Comparison of ENCODE assay signal across 8 cellular contexts in the genomic region with DNA sequence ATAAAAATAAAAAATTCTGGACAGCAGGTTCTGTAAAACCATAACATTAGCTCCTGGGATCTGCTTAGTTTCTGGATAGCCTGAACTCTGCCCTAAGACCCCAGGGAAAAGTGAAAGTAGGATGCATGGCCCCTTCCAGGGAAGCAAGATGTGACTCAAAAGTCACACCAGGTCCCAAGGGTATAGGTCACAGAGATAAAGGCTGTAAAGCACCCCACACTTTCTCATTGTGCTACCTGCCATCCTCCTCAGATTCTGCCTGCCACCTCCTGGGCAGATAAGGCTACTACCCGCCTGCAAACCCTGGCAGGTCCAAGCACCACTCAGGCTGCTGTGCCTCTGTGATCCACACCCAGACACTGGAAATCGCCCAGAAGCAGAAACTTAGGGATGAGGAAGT. TPM values are rescaled to one million over a fixed set of nuclear protein-coding genes. Genes with fewer than 3 reads are reported as not detected.
DNase-seq lines count a peak whose midpoint lies in the region; ATAC-seq and TF ChIP-seq lines count a peak whose summit lies in the region.

No MANE protein-coding gene starts in this region.

- H3K27ac ChIP-seq in cardiac muscle cell (no peak overlapping the region), smooth muscle cell (ENCODE audit: low read depth) (no peak overlapping the region)

- 66% methylated on average over 2 of the region's 2 CpGs for WGBS in smooth muscle cell (ENCODE audit: low lambda C conversion rate)

- no peak overlapping the region for H3K9ac ChIP-seq in NT2/D1 (ENCODE audit: insufficient read length, low read depth)
- no peak overlapping the region for H3K9ac ChIP-seq in smooth muscle cell (ENCODE audit: low read depth)

- peak; percentile 69 for ATAC-seq in HG02870 (IDR thresholded peaks at IDR 0.05; ENCODE audit: unreplicated experiment)
- no peak for ATAC-seq in GM19328 (IDR thresholded peaks at IDR 0.05; ENCODE audit: unreplicated experiment)

- no peaks in the 10 kb centered on the region for H3K79me2 ChIP-seq in smooth muscle cell (ENCODE audit: low read depth)

- no peaks in the 10 kb centered on the region for H3F3A ChIP-seq in smooth muscle cell (ENCODE audit: low read depth)

- H2AFZ ChIP-seq in smooth muscle cell (ENCODE audit: low read depth): no peak overlapping the region

- TF ChIP-seq CTCF in cardiac muscle cell (IDR thresholded peaks at IDR 0.05; ENCODE audit: low read depth, low read length) (peak; percentile 77), smooth muscle cell (IDR thresholded peaks at IDR 0.05; ENCODE audit: borderline replicate concordance, insufficient read depth, poor library complexity, severe bottlenecking) (peak; percentile 33)

- H3K9me3 ChIP-seq in NT2/D1 (ENCODE audit: insufficient read depth, low read length): no peaks in the 10 kb centered on the region
- H3K9me3 ChIP-seq in cardiac muscle cell (ENCODE audit: low read depth): no peaks in the 10 kb centered on the region
- H3K9me3 ChIP-seq in smooth muscle cell (replicated peaks; ENCODE audit: low read depth): no peaks in the 10 kb centered on the region

- no peak overlapping the region for H3K4me3 ChIP-seq in NT2/D1 (ENCODE audit: insufficient read length, low read depth)
- H3K4me3 ChIP-seq in cardiac muscle cell: no peak overlapping the region
- no peak overlapping the region for H3K4me3 ChIP-seq in smooth muscle cell

- no peaks in the 10 kb centered on the region for H4K20me1 ChIP-seq in smooth muscle cell (ENCODE audit: low read depth)

- DNase-seq in NCI-H748 (lab: John Stamatoyannopoulos, UW; ENCODE audit: unreplicated experiment) (peak; percentile 27), NCI-H748 treated with DMSO at 0.1 percent for 48 hours (lab: John Stamatoyannopoulos, UW) (no peak), NT2/D1 (ENCODE audit: low read depth, low spot score) (peak; percentile 8), activated T-helper 1 cell treated with Interleukin-2 at 50 U/mL for 16 hours (ENCODE audit: low read depth) (peak; percentile 38), cardiac muscle cell (ENCODE audit: low read depth in 1 of 2, low spot score in 1 of 2) (peak; percentile 64), smooth muscle cell (lab: John Stamatoyannopoulos, UW; ENCODE audit: unreplicated experiment) (no peak)

- H3K36me3 ChIP-seq in NT2/D1 (ENCODE audit: insufficient read depth, insufficient read length, low read length) (no peaks in the 10 kb centered on the region), cardiac muscle cell (no peaks in the 10 kb centered on the region), smooth muscle cell (ENCODE audit: low read depth) (no peaks in the 10 kb centered on the region)

- no peaks in the 10 kb centered on the region for H3K27me3 ChIP-seq in NT2/D1 (ENCODE audit: insufficient read depth, insufficient read length)
- H3K27me3 ChIP-seq in cardiac muscle cell: no peaks in the 10 kb centered on the region
- H3K27me3 ChIP-seq in smooth muscle cell (ENCODE audit: low read depth): no peaks in the 10 kb centered on the region

- H3K4me1 ChIP-seq in NT2/D1 (ENCODE audit: insufficient read depth, insufficient read length): no peaks in the 10 kb centered on the region
- peaks cover 2% of the 10 kb centered on the region for H3K4me1 ChIP-seq in cardiac muscle cell (ENCODE audit: low read depth)
- H3K4me1 ChIP-seq in smooth muscle cell (ENCODE audit: low read depth): no peaks in the 10 kb centered on the region

- H3K4me2 ChIP-seq in smooth muscle cell: no peak overlapping the region

RNA-seq across cellular contexts. Expression of a gene that starts 20.6 kb away (rescaled TPM):
- total RNA-seq in cardiac muscle cell (not detected in 2 replicates), smooth muscle cell (not detected in 2 replicates)
- polyA plus RNA-seq in cardiac muscle cell (not detected in 2 replicates), smooth muscle cell (not detected in 2 replicates)

RNA-seq across cellular contexts. Expression of a gene that starts 21.6 kb away (rescaled TPM):
- total RNA-seq in cardiac muscle cell (0.60 TPM in 1 of 2 replicates, not detected in the other), smooth muscle cell (203 and 298 TPM in 2 replicates)
- polyA plus RNA-seq in cardiac muscle cell (1.4 and 2.2 TPM in 2 replicates), smooth muscle cell (41.7 and 68.3 TPM in 2 replicates)

RNA-seq across cellular contexts. Expression of a gene that starts 44.8 kb away (rescaled TPM):
- total RNA-seq in cardiac muscle cell (232 and 289 TPM in 2 replicates), smooth muscle cell (46.5 and 132 TPM in 2 replicates)
- polyA plus RNA-seq in cardiac muscle cell (220 and 329 TPM in 2 replicates), smooth muscle cell (31.2 and 75.4 TPM in 2 replicates)

RNA-seq across cellular contexts. Expression of a gene that starts 59.5 kb away (rescaled TPM):
- total RNA-seq in cardiac muscle cell: 0.15 TPM in 1 of 2 replicates, not detected in the other
- not detected in 2 replicates for polyA plus RNA-seq in cardiac muscle cell
- 14.9 and 19.8 TPM in 2 replicates for total RNA-seq in smooth muscle cell
- 4.9 and 11.7 TPM in 2 replicates for polyA plus RNA-seq in smooth muscle cell

Comparison
In these comparisons a context has a peak if more than half of its experiments do, and no peak if none do; other contexts are left out.
1. DNase-seq: peak in NCI-H748 (single experiment), NT2/D1 (single experiment), activated T-helper 1 cell treated with Interleukin-2 at 50 U/mL for 16 hours (single experiment) and cardiac muscle cell (2 of 2); none in NCI-H748 treated with DMSO at 0.1 percent for 48 hours (single experiment) and smooth muscle cell (single experiment).
2. RNA of a gene that starts 21.6 kb away (total RNA-seq): 203 to 298 TPM in smooth muscle cell; 0.60 TPM in cardiac muscle cell; every median in the first group is over 100 times any median in the second.